ENCODE assay signal across 26 cellular contexts in the genomic region with DNA sequence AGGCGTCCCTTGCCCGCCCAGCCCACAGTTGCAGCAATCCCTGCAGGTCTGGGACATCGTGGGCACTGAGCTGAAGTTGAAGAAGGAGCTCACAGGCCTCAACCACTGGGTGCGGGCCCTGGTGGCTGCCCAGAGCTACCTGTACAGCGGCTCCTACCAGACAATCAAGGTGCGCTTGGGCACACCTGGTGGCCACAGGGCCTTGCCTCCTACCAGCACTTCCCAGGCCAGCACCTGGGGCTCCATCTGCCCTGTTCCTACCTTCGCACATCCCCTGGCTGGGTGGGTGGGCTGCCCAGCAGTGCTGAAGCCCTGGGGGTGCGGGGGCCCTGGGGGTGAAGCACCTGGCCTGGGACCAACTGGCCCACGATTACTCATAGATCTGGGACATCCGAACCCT. TPM values are rescaled to one million over a fixed set of nuclear protein-coding genes. Genes with fewer than 3 reads are reported as not detected.
"Had no signal": no experiment of that assay in that cellular context is flagged by ENCODE, and none has a peak within 500 bp of the region (broad histone marks: within the 10 kb centered on the region; RNA-seq: fewer than 3 reads in every experiment).

No MANE protein-coding gene starts in this region.

- H3K27ac ChIP-seq: brain microvascular endothelial cell, coronary artery, epithelial cell of prostate, WERI-Rb-1 had no signal

- DNase-seq: activated B cell treated with CpG ODN at 0.5 μM for 24 hours; activated CD4-positive, alpha-beta T cell treated with anti-CD3 and anti-CD28 coated beads for 48 hours; activated CD4-positive, alpha-beta T cell treated with anti-CD3 and anti-CD28 coated beads, Interleukin-2, amount 50 U/mL, for 1 hour; activated CD4-positive, alpha-beta T cell treated with anti-CD3 and anti-CD28 coated beads, Interleukin-2, amount 50 U/mL, for 48 hours; activated CD8-positive, alpha-beta memory T cell treated with anti-CD3 and anti-CD28 coated beads for 24 hours; activated CD8-positive, alpha-beta T cell treated with anti-CD3 and anti-CD28 coated beads for 36 hours; activated effector memory CD4-positive, alpha-beta T cell treated with Interleukin-2 at 50 U/mL for 16 hours; activated gamma-delta T cell treated with Interleukin-2 at 50 U/mL for 16 hours; activated naive CD4-positive, alpha-beta T cell treated with anti-CD3 and anti-CD28 coated beads, Interleukin-2, amount 50 U/mL, for 16 hours; activated naive CD4-positive, alpha-beta T cell treated with Interleukin-2 at 50 U/mL for 16 hours; activated T-cell treated with anti-CD3 and anti-CD28 coated beads, Interleukin-2, amount 50 U/mL, for 4 hours; amniotic stem cell; brain microvascular endothelial cell; effector CD4-positive, alpha-beta T cell; foreskin fibroblast; T1000; WERI-Rb-1 had no signal

- H3K4me1 Mint-ChIP-seq: activated B cell treated with CpG ODN at 0.5 μM for 24 hours; activated T-helper 17 cell treated with anti-CD3 and anti-CD28 coated beads, Interleukin-2, amount 50 U/mL, for 72 hours; central memory CD8-positive, alpha-beta T cell had no signal

- ATAC-seq: activated CD4-positive, CD25-positive, alpha-beta regulatory T cell treated with anti-CD3 and anti-CD28 coated beads, Interleukin-2, amount 50 U/mL, for 24 hours; activated CD8-positive, alpha-beta T cell treated with anti-CD3 and anti-CD28 coated beads for 36 hours; activated T-cell treated with anti-CD3 and anti-CD28 coated beads, Interleukin-2, amount 50 U/mL, for 4 hours; activated T-helper 17 cell treated with anti-CD3 and anti-CD28 coated beads, Interleukin-2, amount 50 U/mL, for 72 hours had no signal

- H3K4me3 Mint-ChIP-seq: activated B cell treated with CpG ODN at 0.5 μM for 24 hours; activated CD8-positive, alpha-beta T cell treated with anti-CD3 and anti-CD28 coated beads for 36 hours; activated naive CD8-positive, alpha-beta T cell; activated T-cell treated with anti-CD3 and anti-CD28 coated beads, Interleukin-2, amount 50 U/mL, for 4 hours; activated T-helper 17 cell treated with anti-CD3 and anti-CD28 coated beads, Interleukin-2, amount 50 U/mL, for 72 hours; central memory CD8-positive, alpha-beta T cell; dendritic cell treated with granulocyte-macrophage colony-stimulating factor and Interleukin-4, amounts not matched to agents 40 ng/mL and 50 ng/mL, for 4 days; T-helper 1 cell treated with Interleukin-12 subunit alpha and Interleukin-12 subunit beta and Interleukin-4 antibody, amounts not matched to agents 30 μg/mL and 1 μg/mL, for 36 hours; T-helper 2 cell treated with Interferon-gamma antibody and Interleukin-4, amounts not matched to agents 5 μg/mL and 100 μg/mL, for 36 hours had no signal

- H3K27ac Mint-ChIP-seq: activated B cell treated with CpG ODN at 0.5 μM for 24 hours; activated CD8-positive, alpha-beta T cell treated with anti-CD3 and anti-CD28 coated beads for 36 hours; activated naive CD8-positive, alpha-beta T cell; activated T-helper 17 cell treated with anti-CD3 and anti-CD28 coated beads, Interleukin-2, amount 50 U/mL, for 72 hours; dendritic cell treated with granulocyte-macrophage colony-stimulating factor and Interleukin-4, amounts not matched to agents 40 ng/mL and 50 ng/mL, for 4 days; T-helper 1 cell treated with Interleukin-12 subunit alpha and Interleukin-12 subunit beta and Interleukin-4 antibody, amounts not matched to agents 30 μg/mL and 1 μg/mL, for 36 hours; T-helper 2 cell treated with Interferon-gamma antibody and Interleukin-4, amounts not matched to agents 5 μg/mL and 100 μg/mL, for 36 hours had no signal

- H3K36me3 Mint-ChIP-seq: activated naive CD8-positive, alpha-beta T cell had no signal

- H3K9me3 Mint-ChIP-seq: activated B cell treated with CpG ODN at 0.5 μM for 24 hours; activated CD8-positive, alpha-beta T cell treated with anti-CD3 and anti-CD28 coated beads for 36 hours; activated T-cell treated with anti-CD3 and anti-CD28 coated beads, Interleukin-2, amount 50 U/mL, for 4 hours; activated T-helper 17 cell treated with anti-CD3 and anti-CD28 coated beads, Interleukin-2, amount 50 U/mL, for 72 hours; central memory CD8-positive, alpha-beta T cell; dendritic cell treated with granulocyte-macrophage colony-stimulating factor and Interleukin-4, amounts not matched to agents 40 ng/mL and 50 ng/mL, for 4 days; T-helper 1 cell treated with Interleukin-12 subunit alpha and Interleukin-12 subunit beta and Interleukin-4 antibody, amounts not matched to agents 30 μg/mL and 1 μg/mL, for 36 hours; T-helper 2 cell treated with Interferon-gamma antibody and Interleukin-4, amounts not matched to agents 5 μg/mL and 100 μg/mL, for 36 hours had no signal

- H3K27me3 Mint-ChIP-seq: activated B cell treated with CpG ODN at 0.5 μM for 24 hours; activated CD8-positive, alpha-beta T cell treated with anti-CD3 and anti-CD28 coated beads for 36 hours; activated naive CD8-positive, alpha-beta T cell; activated T-helper 17 cell treated with anti-CD3 and anti-CD28 coated beads, Interleukin-2, amount 50 U/mL, for 72 hours; central memory CD8-positive, alpha-beta T cell had no signal

- H3K4me3 ChIP-seq: coronary artery had no signal

- H3K27me3 ChIP-seq: brain microvascular endothelial cell had no signal

RNA-seq across cellular contexts. Expression of a gene that starts 21.0 kb away (rescaled TPM):
- total RNA-seq: activated B cell treated with CpG ODN at 0.5 μM for 24 hours had no signal

RNA-seq across cellular contexts. Expression of a gene that starts 27.0 kb away (rescaled TPM):
- total RNA-seq: activated B cell treated with CpG ODN at 0.5 μM for 24 hours; activated T-cell treated with anti-CD3 and anti-CD28 coated beads, Interleukin-2, amount 50 U/mL, for 4 hours had no signal
